Comparison of ENCODE assay signal across 1 cellular context in genomic region chr16:88783391-88784073, GRCh38.
TF ChIP-seq lines count a peak whose summit lies in the region.

No MANE protein-coding gene starts in this region.

TF ChIP-seq in HepG2, 621 proteins besides CTCF, POLR2A, EP300 and RAD21 (continued from another document and continues in another):
- TF ChIP-seq THAP9 (CRISPR knock-in tag; IDR thresholded peaks at IDR 0.05; ENCODE audit: borderline replicate concordance) = 0 out of 2 replicates have a peak, but pooled peaks have one; percentile 75
- no peak for TF ChIP-seq ZGPAT (CRISPR knock-in tag; IDR thresholded peaks at IDR 0.05)
- no peak for TF ChIP-seq RFX5 (IDR thresholded peaks at IDR 0.05; ENCODE audit: low read depth, low read length)
- TF ChIP-seq SP140L (CRISPR knock-in tag; IDR thresholded peaks at IDR 0.05; ENCODE audit: borderline replicate concordance) = no peak
- no peak for TF ChIP-seq ZNF180 (CRISPR knock-in tag; IDR thresholded peaks at IDR 0.05; ENCODE audit: borderline replicate concordance, low read depth)
- no peak for TF ChIP-seq ZXDC (CRISPR knock-in tag; IDR thresholded peaks at IDR 0.05)
- peak; percentile 30; the same call in 1 of the 2 replicates for TF ChIP-seq ETV5 (CRISPR knock-in tag; IDR thresholded peaks at IDR 0.05; ENCODE audit: borderline replicate concordance)
- 0 out of 2 replicates have a peak, but pooled peaks have one; percentile 6 for TF ChIP-seq AFF4 (CRISPR knock-in tag; IDR thresholded peaks at IDR 0.05)
- no peak for TF ChIP-seq ZNF350 (CRISPR knock-in tag; IDR thresholded peaks at IDR 0.05; ENCODE audit: borderline replicate concordance, low read depth)
- no peak for TF ChIP-seq ZNF142 (CRISPR knock-in tag; IDR thresholded peaks at IDR 0.05)
- no peak for TF ChIP-seq ZNF709 (CRISPR knock-in tag; IDR thresholded peaks at IDR 0.05)
- no peak for TF ChIP-seq ZNF749 (CRISPR knock-in tag; IDR thresholded peaks at IDR 0.05; ENCODE audit: borderline replicate concordance)
- TF ChIP-seq SP1 (IDR thresholded peaks at IDR 0.05) = no peak
- TF ChIP-seq SP1 (CRISPR knock-in tag; IDR thresholded peaks at IDR 0.05) = no peak
- peak; percentile 8; the same call in 1 of the 2 replicates for TF ChIP-seq GATAD2A (CRISPR knock-in tag; IDR thresholded peaks at IDR 0.05)
- no peak for TF ChIP-seq ZNF619 (CRISPR knock-in tag; IDR thresholded peaks at IDR 0.05)
- TF ChIP-seq FOXA3 (CRISPR knock-in tag; IDR thresholded peaks at IDR 0.05) = peak; percentile 29; the same call in 1 of the 2 replicates
- peak; percentile 66; the same call in 1 of the 2 replicates for TF ChIP-seq SAP130 (CRISPR knock-in tag; IDR thresholded peaks at IDR 0.05; ENCODE audit: low read depth)
- TF ChIP-seq RELA (CRISPR knock-in tag; IDR thresholded peaks at IDR 0.05) = no peak
- TF ChIP-seq HMGXB4 (CRISPR knock-in tag; IDR thresholded peaks at IDR 0.05; ENCODE audit: borderline replicate concordance in 1 of 2, low read depth in 1 of 2) = 0 out of 4 replicates have a peak, but pooled peaks of 1 of the 2 experiments have one; percentile 6
- TF ChIP-seq SMAD1 (CRISPR knock-in tag; IDR thresholded peaks at IDR 0.05; ENCODE audit: borderline replicate concordance, low read depth) = no peak
- no peak for TF ChIP-seq MEIS2 (CRISPR knock-in tag; IDR thresholded peaks at IDR 0.05)
- TF ChIP-seq TFAP4 (IDR thresholded peaks at IDR 0.05; ENCODE audit: borderline replicate concordance, low read depth) = 0 out of 2 replicates have a peak, but pooled peaks have one; percentile 4
- TF ChIP-seq ZNF543 (CRISPR knock-in tag; IDR thresholded peaks at IDR 0.05) = no peak
- no peak for TF ChIP-seq HOXD1 (CRISPR knock-in tag; IDR thresholded peaks at IDR 0.05)
- no peak; the same call in 1 of the 2 replicates for TF ChIP-seq ZNF777 (CRISPR knock-in tag; IDR thresholded peaks at IDR 0.05)
- TF ChIP-seq MAFG (CRISPR knock-in tag; IDR thresholded peaks at IDR 0.05) = 0 out of 2 replicates have a peak, but pooled peaks have one; percentile 23
- TF ChIP-seq MEIS1 (CRISPR knock-in tag; IDR thresholded peaks at IDR 0.05; ENCODE audit: borderline replicate concordance) = no peak
- TF ChIP-seq BRD4 (CRISPR knock-in tag; IDR thresholded peaks at IDR 0.05) = no peak
- TF ChIP-seq IRF1 (CRISPR knock-in tag; IDR thresholded peaks at IDR 0.05; ENCODE audit: low read depth) = no peak
- TF ChIP-seq FOXC1 (CRISPR knock-in tag; IDR thresholded peaks at IDR 0.05; ENCODE audit: borderline replicate concordance) = no peak
- TF ChIP-seq NFKB2 (CRISPR knock-in tag; IDR thresholded peaks at IDR 0.05; ENCODE audit: borderline replicate concordance) = no peak
- TF ChIP-seq HOXA3 (CRISPR knock-in tag; IDR thresholded peaks at IDR 0.05) = no peak; the same call in 1 of the 2 replicates
- TF ChIP-seq ZNF740 (CRISPR knock-in tag; IDR thresholded peaks at IDR 0.05) = peak; percentile 54; the same call in 1 of the 2 replicates
- TF ChIP-seq GZF1 (CRISPR knock-in tag; IDR thresholded peaks at IDR 0.05) = no peak; the same call in 1 of the 2 replicates
- no peak for TF ChIP-seq ARHGAP35 (CRISPR knock-in tag; IDR thresholded peaks at IDR 0.05; ENCODE audit: borderline replicate concordance)
- TF ChIP-seq MZF1 (CRISPR knock-in tag; IDR thresholded peaks at IDR 0.05; ENCODE audit: borderline replicate concordance) = no peak
- no peak for TF ChIP-seq SYNCRIP (IDR thresholded peaks at IDR 0.05; ENCODE audit: insufficient read depth, low read depth, low read length)
- no peak for TF ChIP-seq ZNF569 (CRISPR knock-in tag; IDR thresholded peaks at IDR 0.05; ENCODE audit: borderline replicate concordance)
